14 cellular contexts compared by ENCODE assay signal in genomic region chr4:76691767-76692689, GRCh38.
DNase-seq lines count a peak whose midpoint lies in the region; ATAC-seq and TF ChIP-seq lines count a peak whose summit lies in the region.
"Had no signal": no experiment of that assay in that cellular context is flagged by ENCODE, and none has a peak within 500 bp of the region (broad histone marks: within the 10 kb centered on the region; RNA-seq: fewer than 3 reads in every experiment).

No MANE protein-coding gene starts in this region.

- dilution Hi-C loops in mammary epithelial cell (cut with HindIII; ENCODE audit: low sequenced_read_pairs), result no loop called here

- peak overlapping the region; percentile 88 for H3K27ac Mint-ChIP-seq in type B pancreatic cell
- H3K27ac Mint-ChIP-seq in activated T-helper 17 cell treated with anti-CD3 and anti-CD28 coated beads, Interleukin-2, amount 50 U/mL, for 72 hours, result no peak overlapping the region
- H3K27ac Mint-ChIP-seq: activated CD4-positive, alpha-beta memory T cell treated with anti-CD3 and anti-CD28 coated beads, Interleukin-2, amount 10 ng/mL, durations not matched to agents 7 days and 5 days; natural killer cell treated with Interleukin-12 subunit alpha and Interleukin-12 subunit beta and Interleukin-15 and Interleukin-18, amount 100 ng/mL, for 72 hours had no signal

- peaks cover 70% of the 10 kb centered on the region for H3K4me1 Mint-ChIP-seq in type B pancreatic cell (ENCODE audit: unreplicated experiment)
- H3K4me1 Mint-ChIP-seq in activated T-helper 17 cell treated with anti-CD3 and anti-CD28 coated beads, Interleukin-2, amount 50 U/mL, for 72 hours, result peaks cover 4% of the 10 kb centered on the region

- H3K36me3 ChIP-seq in mammary epithelial cell (ENCODE audit: insufficient read depth, low read length), result no peaks in the 10 kb centered on the region
- H3K36me3 ChIP-seq: MG63, tibial nerve had no signal

- in situ Hi-C loops in mammary epithelial cell (cut with MboI; ENCODE audit: low sequenced_read_pairs in 2 of 2), result no loop called here

- no peak overlapping the region for H2AFZ ChIP-seq in mammary epithelial cell (ENCODE audit: low read depth, low read length)

- no peaks in the 10 kb centered on the region for H3K27me3 Mint-ChIP-seq in type B pancreatic cell
- H3K27me3 Mint-ChIP-seq in activated T-helper 17 cell treated with anti-CD3 and anti-CD28 coated beads, Interleukin-2, amount 50 U/mL, for 72 hours, result peaks cover 66% of the 10 kb centered on the region

- peak overlapping the region; percentile 91 for H3K27ac ChIP-seq in mammary epithelial cell (ENCODE audit: insufficient read depth, low read depth, low read length)

- no peaks in the 10 kb centered on the region for H3K9me3 Mint-ChIP-seq in type B pancreatic cell
- H3K9me3 Mint-ChIP-seq in activated T-helper 17 cell treated with anti-CD3 and anti-CD28 coated beads, Interleukin-2, amount 50 U/mL, for 72 hours, result no peaks in the 10 kb centered on the region
- H3K9me3 Mint-ChIP-seq: activated CD4-positive, alpha-beta memory T cell treated with anti-CD3 and anti-CD28 coated beads, Interleukin-2, amount 10 ng/mL, durations not matched to agents 7 days and 5 days; central memory CD8-positive, alpha-beta T cell; natural killer cell treated with Interleukin-12 subunit alpha and Interleukin-12 subunit beta and Interleukin-15 and Interleukin-18, amount 100 ng/mL, for 72 hours had no signal

- intact Hi-C loops in mammary epithelial cell (cut with micrococcal nuclease), result loop anchor here (1.0 kb wide), 1 partner anchor 8 kb away; no protein-coding TSS in a partner anchor

- no peak for ATAC-seq in activated T-helper 17 cell treated with anti-CD3 and anti-CD28 coated beads, Interleukin-2, amount 50 U/mL, for 72 hours (replicated peaks)
- ATAC-seq: natural killer cell treated with Interleukin-12 subunit alpha and Interleukin-12 subunit beta and Interleukin-15 and Interleukin-18, amount 100 ng/mL, for 72 hours had no signal

- peaks cover 3% of the 10 kb centered on the region for H3K36me3 Mint-ChIP-seq in type B pancreatic cell
- no peaks in the 10 kb centered on the region for H3K36me3 Mint-ChIP-seq in activated T-helper 17 cell treated with anti-CD3 and anti-CD28 coated beads, Interleukin-2, amount 50 U/mL, for 72 hours (ENCODE audit: low read depth)
- H3K36me3 Mint-ChIP-seq: natural killer cell treated with Interleukin-12 subunit alpha and Interleukin-12 subunit beta and Interleukin-15 and Interleukin-18, amount 100 ng/mL, for 72 hours had no signal

- H3K4me1 ChIP-seq in mammary epithelial cell (ENCODE audit: insufficient read depth, low read length), result peaks cover 53% of the 10 kb centered on the region

- WGBS in mammary epithelial cell (ENCODE audit: low coverage, missing lambda C conversion rate), result 65% methylated on average over 6 of the region's 7 CpGs

- BruUV-seq in mammary epithelial cell (replicated peaks; lab: Mats Ljungman, UMichigan), result no TSS peak

- peak overlapping the region; percentile 94 for H3K4me3 Mint-ChIP-seq in type B pancreatic cell
- no peak overlapping the region for H3K4me3 Mint-ChIP-seq in activated T-helper 17 cell treated with anti-CD3 and anti-CD28 coated beads, Interleukin-2, amount 50 U/mL, for 72 hours
- H3K4me3 Mint-ChIP-seq: activated CD4-positive, alpha-beta memory T cell treated with anti-CD3 and anti-CD28 coated beads, Interleukin-2, amount 10 ng/mL, durations not matched to agents 7 days and 5 days; central memory CD8-positive, alpha-beta T cell; natural killer cell treated with Interleukin-12 subunit alpha and Interleukin-12 subunit beta and Interleukin-15 and Interleukin-18, amount 100 ng/mL, for 72 hours had no signal

- no peaks in the 10 kb centered on the region for H3K27me3 ChIP-seq in mammary epithelial cell (ENCODE audit: insufficient read depth, low read length)
- H3K27me3 ChIP-seq: MG63, tibial nerve had no signal

- peaks cover 78% of the 10 kb centered on the region for H3K79me2 ChIP-seq in mammary epithelial cell (ENCODE audit: insufficient read depth, low read length)

- no peaks in the 10 kb centered on the region for H4K20me1 ChIP-seq in mammary epithelial cell (ENCODE audit: insufficient read depth, low read length)

- CTCF ChIA-PET in mammary epithelial cell (lab: Charles Lee; ENCODE audit: low non-redundant PET), result no interaction called here

- peak overlapping the region; percentile 92 for H3K4me2 ChIP-seq in mammary epithelial cell (ENCODE audit: insufficient read depth, low read depth, low read length)

- H3K9me3 ChIP-seq in mammary epithelial cell (replicated peaks; ENCODE audit: insufficient read depth, low read length), result no peaks in the 10 kb centered on the region
- H3K9me3 ChIP-seq: MG63, tibial nerve had no signal

- DNase-seq in NCI-H510A treated with DMSO at 0.1 percent for 48 hours (lab: John Stamatoyannopoulos, UW) (peak; percentile 33), NCI-H510A (lab: John Stamatoyannopoulos, UW) (no peak), mammary epithelial cell (peak; percentile 14), left kidney (ENCODE audit: low read depth, low spot score) (peak; percentile 88), type B pancreatic cell (ENCODE audit: extremely low spot score, unreplicated experiment) (no peak), dedifferentiated amniotic fluid mesenchymal stem cell (ENCODE audit: extremely low spot score) (no peak), iPS-NIHi11 (ENCODE audit: low spot score) (no peak)
- DNase-seq: activated CD4-positive, alpha-beta memory T cell treated with anti-CD3 and anti-CD28 coated beads, Interleukin-2, amount 10 ng/mL, durations not matched to agents 7 days and 5 days; activated naive CD4-positive, alpha-beta T cell; MG63 had no signal

- peak overlapping the region; percentile 97 for H3K9ac ChIP-seq in mammary epithelial cell (ENCODE audit: insufficient read depth, low read length)

- TF ChIP-seq CTCF in mammary epithelial cell (conservative IDR thresholded peaks at IDR 0.05 in 1 of 2, IDR thresholded peaks at IDR 0.05 in 1 of 2; ENCODE audit: extremely low read depth in 1 of 2, insufficient read depth in 1 of 2, low read depth in 1 of 2, low read length in 2 of 2) (no peak), type B pancreatic cell (conservative IDR thresholded peaks at IDR 0.05) (no peak)

- H3K4me3 ChIP-seq in mammary epithelial cell (replicated peaks in 1 of 3; ENCODE audit: insufficient read depth in 1 of 3, low read depth in 2 of 3, low read length in 3 of 3), result peak overlapping the region in 2 of 3 experiments; percentile 77 to 95
- H3K4me3 ChIP-seq: MG63, tibial nerve had no signal

Comparison
In these comparisons a context has a peak if more than half of its experiments do, and no peak if none do; other contexts are left out.
1. DNase-seq: peak in NCI-H510A treated with DMSO at 0.1 percent for 48 hours (single experiment), mammary epithelial cell (single experiment) and left kidney (single experiment); none in NCI-H510A (single experiment), type B pancreatic cell (single experiment), dedifferentiated amniotic fluid mesenchymal stem cell (single experiment) and iPS-NIHi11 (single experiment).